ENCODE assay signal across 8 cellular contexts in genomic region chrX:7941390-7942042, GRCh38. TPM values are rescaled to one million over a fixed set of nuclear protein-coding genes. Genes with fewer than 3 reads are reported as not detected.
A peak's percentile ranks its signal among the peaks of the same experiment; 100 is the strongest.
DNase-seq lines count a peak whose midpoint lies in the region; ATAC-seq and TF ChIP-seq lines count a peak whose summit lies in the region.

No MANE protein-coding gene starts in this region.

- H3K27me3 ChIP-seq in psoas muscle (ENCODE audit: insufficient read depth in 3 of 3, low read length in 2 of 3) (no peaks in the 10 kb centered on the region), smooth muscle cell (ENCODE audit: low read depth) (no peaks in the 10 kb centered on the region)

- no peaks in the 10 kb centered on the region for H3K79me2 ChIP-seq in smooth muscle cell (ENCODE audit: low read depth)

- H3K36me3 ChIP-seq in psoas muscle (ENCODE audit: insufficient read depth in 1 of 2, low read depth in 1 of 2), result no peaks in the 10 kb centered on the region
- H3K36me3 ChIP-seq in smooth muscle cell (ENCODE audit: low read depth), result no peaks in the 10 kb centered on the region

- intact Hi-C loops in psoas muscle (cut with DNase I), result no loop called here

- no peaks in the 10 kb centered on the region for H3K9me3 ChIP-seq in psoas muscle
- no peaks in the 10 kb centered on the region for H3K9me3 ChIP-seq in smooth muscle cell (replicated peaks; ENCODE audit: low read depth)

- 3 to 15% (median 7%) methylated on average over 3 of the region's 3 CpGs for WGBS in psoas muscle, 3 donors
- 27% methylated on average over 3 of the region's 3 CpGs for WGBS in smooth muscle cell (ENCODE audit: low lambda C conversion rate)

- peak; percentile 43 for TF ChIP-seq CTCF in LNCaP clone FGC (IDR thresholded peaks at IDR 0.05; ENCODE audit: control insufficient read depth, extremely low read depth, insufficient read depth)
- peak; percentile 15 for TF ChIP-seq CTCF in cardiac fibroblast (IDR thresholded peaks at IDR 0.05; ENCODE audit: low read depth, low read length)
- peak; percentile 17 for TF ChIP-seq CTCF in psoas muscle (IDR thresholded peaks at IDR 0.05)
- no peak for TF ChIP-seq CTCF in smooth muscle cell (IDR thresholded peaks at IDR 0.05; ENCODE audit: borderline replicate concordance, insufficient read depth, poor library complexity, severe bottlenecking)

- H3F3A ChIP-seq in smooth muscle cell (ENCODE audit: low read depth), result no peaks in the 10 kb centered on the region

- H3K4me3 ChIP-seq in LNCaP clone FGC (ENCODE audit: low read depth, low read length), result no peak overlapping the region
- no peak overlapping the region for H3K4me3 ChIP-seq in cardiac fibroblast (replicated peaks in 1 of 2; ENCODE audit: low read depth in 2 of 2, low read length in 2 of 2)
- no peak overlapping the region for H3K4me3 ChIP-seq in psoas muscle
- H3K4me3 ChIP-seq in smooth muscle cell, result no peak overlapping the region

- H2AFZ ChIP-seq in smooth muscle cell (ENCODE audit: low read depth), result no peak overlapping the region

- no peak overlapping the region for H3K9ac ChIP-seq in smooth muscle cell (ENCODE audit: low read depth)

- H3K4me1 ChIP-seq in psoas muscle (peaks cover 6% of the 10 kb centered on the region), smooth muscle cell (ENCODE audit: low read depth) (no peaks in the 10 kb centered on the region)

- no peak for ATAC-seq in psoas muscle

- no peaks in the 10 kb centered on the region for H4K20me1 ChIP-seq in smooth muscle cell (ENCODE audit: low read depth)

- peak in 2 of 3 experiments; percentile 13 to 74 for DNase-seq in NCI-H1417 (lab: John Stamatoyannopoulos, UW)
- no peak for DNase-seq in NCI-H1417 treated with DMSO at 0.1 percent for 48 hours (lab: John Stamatoyannopoulos, UW)
- no peak for DNase-seq in LNCaP clone FGC (ENCODE audit: low read depth)
- peak; percentile 11 to 22 for DNase-seq in cardiac fibroblast (ENCODE audit: low read depth in 2 of 2)
- no peak for DNase-seq in psoas muscle
- no peak for DNase-seq in T-helper 2 cell
- DNase-seq in MV-4-11 (lab: John Stamatoyannopoulos, UW), result no peak
- DNase-seq in smooth muscle cell (lab: John Stamatoyannopoulos, UW; ENCODE audit: unreplicated experiment), result no peak

- no peak overlapping the region for H3K4me2 ChIP-seq in smooth muscle cell

- H3K27ac ChIP-seq in psoas muscle, result no peak overlapping the region
- no peak overlapping the region for H3K27ac ChIP-seq in smooth muscle cell (ENCODE audit: low read depth)

RNA-seq across cellular contexts. Expression of gene PNPLA4, which starts 14.3 kb away (rescaled TPM):
- total RNA-seq in psoas muscle (10 to 100 TPM; 22.5 to 31.8 (median 25.8) TPM), smooth muscle cell (21.6 and 24.1 TPM in 2 replicates)
- polyA plus RNA-seq in psoas muscle (10 to 100 TPM; 13.8 to 26.0 (median 20.2) TPM), smooth muscle cell (20.1 and 27.8 TPM in 2 replicates)

Comparison
In these comparisons a context has a peak if more than half of its experiments do, and no peak if none do; other contexts are left out.
1. DNase-seq: peak in NCI-H1417 (2 of 3) and cardiac fibroblast (2 of 2); none in NCI-H1417 treated with DMSO at 0.1 percent for 48 hours (single experiment), LNCaP clone FGC (single experiment), psoas muscle (0 of 2), T-helper 2 cell (0 of 5), MV-4-11 (single experiment) and smooth muscle cell (single experiment).